In the genomic region with DNA sequence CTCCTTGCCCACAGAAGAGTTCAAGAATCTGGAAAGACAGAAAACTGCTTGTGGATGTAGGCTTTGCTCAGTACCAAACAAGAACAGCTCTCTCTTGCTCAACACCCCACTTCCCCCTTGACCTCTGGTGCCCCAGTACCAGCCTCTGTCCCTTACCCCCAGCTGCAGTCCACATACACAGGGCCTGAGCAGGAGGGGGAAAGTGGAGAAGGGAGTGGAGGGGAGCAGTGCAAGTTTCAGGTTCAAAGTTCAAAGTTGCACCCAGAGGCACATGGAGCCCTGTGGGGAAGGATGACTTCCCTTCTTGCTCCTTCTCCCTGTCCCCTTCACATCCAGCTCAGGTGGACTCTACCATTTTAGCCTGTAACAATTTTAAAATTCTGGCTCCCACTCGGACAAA, we compare ENCODE assay signal across 1 cellular context.
TF ChIP-seq lines count a peak whose summit lies in the region.

No MANE protein-coding gene starts in this region.

TF ChIP-seq in HepG2, 621 proteins besides CTCF, POLR2A, EP300 and RAD21 (continued from another document and continues in another):
- no peak for TF ChIP-seq ARID3A (IDR thresholded peaks at IDR 0.05; ENCODE audit: low read depth, low read length)
- no peak for TF ChIP-seq HNRNPL (IDR thresholded peaks at IDR 0.05; ENCODE audit: low read depth, low read length)
- TF ChIP-seq, protein P1, sequence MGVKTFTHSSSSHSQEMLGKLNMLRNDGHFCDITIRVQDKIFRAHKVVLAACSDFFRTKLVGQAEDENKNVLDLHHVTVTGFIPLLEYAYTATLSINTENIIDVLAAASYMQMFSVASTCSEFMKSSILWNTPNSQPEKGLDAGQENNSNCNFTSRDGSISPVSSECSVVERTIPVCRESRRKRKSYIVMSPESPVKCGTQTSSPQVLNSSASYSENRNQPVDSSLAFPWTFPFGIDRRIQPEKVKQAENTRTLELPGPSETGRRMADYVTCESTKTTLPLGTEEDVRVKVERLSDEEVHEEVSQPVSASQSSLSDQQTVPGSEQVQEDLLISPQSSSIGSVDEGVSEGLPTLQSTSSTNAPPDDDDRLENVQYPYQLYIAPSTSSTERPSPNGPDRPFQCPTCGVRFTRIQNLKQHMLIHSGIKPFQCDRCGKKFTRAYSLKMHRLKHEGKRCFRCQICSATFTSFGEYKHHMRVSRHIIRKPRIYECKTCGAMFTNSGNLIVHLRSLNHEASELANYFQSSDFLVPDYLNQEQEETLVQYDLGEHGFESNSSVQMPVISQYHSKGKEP (CRISPR knock-in tag; IDR thresholded peaks at IDR 0.05): no peak
- TF ChIP-seq ARNT (IDR thresholded peaks at IDR 0.05): no peak
- TF ChIP-seq ZNF337 (CRISPR knock-in tag; IDR thresholded peaks at IDR 0.05; ENCODE audit: borderline replicate concordance, low read depth): no peak
- no peak for TF ChIP-seq ZFP37 (CRISPR knock-in tag; IDR thresholded peaks at IDR 0.05; ENCODE audit: borderline replicate concordance)
- TF ChIP-seq ZNF720 (CRISPR knock-in tag; IDR thresholded peaks at IDR 0.05): no peak
- TF ChIP-seq STAG1 (CRISPR knock-in tag; IDR thresholded peaks at IDR 0.05): no peak; the same call in 1 of the 2 replicates
- TF ChIP-seq KDM5B (CRISPR knock-in tag; IDR thresholded peaks at IDR 0.05; ENCODE audit: borderline replicate concordance): no peak
- TF ChIP-seq ZNF20 (CRISPR knock-in tag; IDR thresholded peaks at IDR 0.05): no peak
- TF ChIP-seq SMYD3 (CRISPR knock-in tag; IDR thresholded peaks at IDR 0.05): no peak
- no peak for TF ChIP-seq TEAD3 (CRISPR knock-in tag; optimal IDR thresholded peaks at IDR 0.05; ENCODE audit: borderline replicate concordance)
- TF ChIP-seq ZNF24 (IDR thresholded peaks at IDR 0.05): no peak
- no peak for TF ChIP-seq ZNF33A (CRISPR knock-in tag; IDR thresholded peaks at IDR 0.05; ENCODE audit: borderline replicate concordance)
- no peak for TF ChIP-seq MAFK (conservative IDR thresholded peaks at IDR 0.05 in 1 of 2, IDR thresholded peaks at IDR 0.05 in 1 of 2; ENCODE audit: low read length in 2 of 2)
- TF ChIP-seq PCBP1 (IDR thresholded peaks at IDR 0.05; ENCODE audit: borderline replicate concordance, low read depth, low read length): no peak
- no peak for TF ChIP-seq TEF (CRISPR knock-in tag; IDR thresholded peaks at IDR 0.05)
- peak; percentile 79; the same call in 1 of the 2 replicates for TF ChIP-seq THRA (CRISPR knock-in tag; IDR thresholded peaks at IDR 0.05; ENCODE audit: borderline replicate concordance)
- no peak for TF ChIP-seq ZKSCAN5 (CRISPR knock-in tag; IDR thresholded peaks at IDR 0.05)
- TF ChIP-seq, protein P2, sequence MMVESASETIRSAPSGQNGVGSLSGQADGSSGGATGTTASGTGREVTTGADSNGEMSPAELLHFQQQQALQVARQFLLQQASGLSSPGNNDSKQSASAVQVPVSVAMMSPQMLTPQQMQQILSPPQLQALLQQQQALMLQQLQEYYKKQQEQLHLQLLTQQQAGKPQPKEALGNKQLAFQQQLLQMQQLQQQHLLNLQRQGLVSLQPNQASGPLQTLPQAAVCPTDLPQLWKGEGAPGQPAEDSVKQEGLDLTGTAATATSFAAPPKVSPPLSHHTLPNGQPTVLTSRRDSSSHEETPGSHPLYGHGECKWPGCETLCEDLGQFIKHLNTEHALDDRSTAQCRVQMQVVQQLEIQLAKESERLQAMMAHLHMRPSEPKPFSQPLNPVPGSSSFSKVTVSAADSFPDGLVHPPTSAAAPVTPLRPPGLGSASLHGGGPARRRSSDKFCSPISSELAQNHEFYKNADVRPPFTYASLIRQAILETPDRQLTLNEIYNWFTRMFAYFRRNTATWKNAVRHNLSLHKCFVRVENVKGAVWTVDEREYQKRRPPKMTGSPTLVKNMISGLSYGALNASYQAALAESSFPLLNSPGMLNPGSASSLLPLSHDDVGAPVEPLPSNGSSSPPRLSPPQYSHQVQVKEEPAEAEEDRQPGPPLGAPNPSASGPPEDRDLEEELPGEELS (CRISPR knock-in tag; IDR thresholded peaks at IDR 0.05): 0 out of 2 replicates have a peak, but pooled peaks have one; percentile 38
- TF ChIP-seq PHF21A (CRISPR knock-in tag; IDR thresholded peaks at IDR 0.05): 0 out of 2 replicates have a peak, but pooled peaks have one; percentile 21
- TF ChIP-seq ZNF660 (CRISPR knock-in tag; IDR thresholded peaks at IDR 0.05; ENCODE audit: borderline replicate concordance, low read depth): no peak
- TF ChIP-seq ZNF496 (CRISPR knock-in tag; IDR thresholded peaks at IDR 0.05; ENCODE audit: insufficient replicate concordance): no peak
- no peak for TF ChIP-seq ZNF773 (CRISPR knock-in tag; IDR thresholded peaks at IDR 0.05; ENCODE audit: borderline replicate concordance)
- no peak for TF ChIP-seq ZNF572 (CRISPR knock-in tag; IDR thresholded peaks at IDR 0.05)
- TF ChIP-seq, protein P3, sequence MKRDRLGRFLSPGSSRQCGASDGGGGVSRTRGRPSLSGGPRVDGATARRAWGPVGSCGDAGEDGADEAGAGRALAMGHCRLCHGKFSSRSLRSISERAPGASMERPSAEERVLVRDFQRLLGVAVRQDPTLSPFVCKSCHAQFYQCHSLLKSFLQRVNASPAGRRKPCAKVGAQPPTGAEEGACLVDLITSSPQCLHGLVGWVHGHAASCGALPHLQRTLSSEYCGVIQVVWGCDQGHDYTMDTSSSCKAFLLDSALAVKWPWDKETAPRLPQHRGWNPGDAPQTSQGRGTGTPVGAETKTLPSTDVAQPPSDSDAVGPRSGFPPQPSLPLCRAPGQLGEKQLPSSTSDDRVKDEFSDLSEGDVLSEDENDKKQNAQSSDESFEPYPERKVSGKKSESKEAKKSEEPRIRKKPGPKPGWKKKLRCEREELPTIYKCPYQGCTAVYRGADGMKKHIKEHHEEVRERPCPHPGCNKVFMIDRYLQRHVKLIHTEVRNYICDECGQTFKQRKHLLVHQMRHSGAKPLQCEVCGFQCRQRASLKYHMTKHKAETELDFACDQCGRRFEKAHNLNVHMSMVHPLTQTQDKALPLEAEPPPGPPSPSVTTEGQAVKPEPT (CRISPR knock-in tag; IDR thresholded peaks at IDR 0.05; ENCODE audit: low read depth): no peak
- TF ChIP-seq FOXC1 (CRISPR knock-in tag; IDR thresholded peaks at IDR 0.05; ENCODE audit: borderline replicate concordance): no peak
- TF ChIP-seq BORCS8-MEF2B (CRISPR knock-in tag; IDR thresholded peaks at IDR 0.05): peak; percentile 35; the same call in 1 of the 2 replicates
- 0 out of 2 replicates have a peak, but pooled peaks have one; percentile 19 for TF ChIP-seq KDM3A (CRISPR knock-in tag; IDR thresholded peaks at IDR 0.05; ENCODE audit: low read depth)
- TF ChIP-seq ZBTB40 (IDR thresholded peaks at IDR 0.05): no peak
- no peak for TF ChIP-seq ZBTB40 (CRISPR knock-in tag; IDR thresholded peaks at IDR 0.05)
- no peak for TF ChIP-seq ZNF564 (CRISPR knock-in tag; IDR thresholded peaks at IDR 0.05)
- TF ChIP-seq ZMYM4 (CRISPR knock-in tag; IDR thresholded peaks at IDR 0.05): peak; percentile 75
- TF ChIP-seq GABPA (IDR thresholded peaks at IDR 0.05; ENCODE audit: low read depth, low read length): no peak
- TF ChIP-seq GABPA (CRISPR knock-in tag; IDR thresholded peaks at IDR 0.05; ENCODE audit: low read depth): peak; percentile 38; the same call in 1 of the 2 replicates
- TF ChIP-seq THAP11 (CRISPR knock-in tag; IDR thresholded peaks at IDR 0.05): no peak
- no peak for TF ChIP-seq ZFP36L1 (CRISPR knock-in tag; IDR thresholded peaks at IDR 0.05)
